ENCODE assay signal across 1 cellular context in the genomic region with DNA sequence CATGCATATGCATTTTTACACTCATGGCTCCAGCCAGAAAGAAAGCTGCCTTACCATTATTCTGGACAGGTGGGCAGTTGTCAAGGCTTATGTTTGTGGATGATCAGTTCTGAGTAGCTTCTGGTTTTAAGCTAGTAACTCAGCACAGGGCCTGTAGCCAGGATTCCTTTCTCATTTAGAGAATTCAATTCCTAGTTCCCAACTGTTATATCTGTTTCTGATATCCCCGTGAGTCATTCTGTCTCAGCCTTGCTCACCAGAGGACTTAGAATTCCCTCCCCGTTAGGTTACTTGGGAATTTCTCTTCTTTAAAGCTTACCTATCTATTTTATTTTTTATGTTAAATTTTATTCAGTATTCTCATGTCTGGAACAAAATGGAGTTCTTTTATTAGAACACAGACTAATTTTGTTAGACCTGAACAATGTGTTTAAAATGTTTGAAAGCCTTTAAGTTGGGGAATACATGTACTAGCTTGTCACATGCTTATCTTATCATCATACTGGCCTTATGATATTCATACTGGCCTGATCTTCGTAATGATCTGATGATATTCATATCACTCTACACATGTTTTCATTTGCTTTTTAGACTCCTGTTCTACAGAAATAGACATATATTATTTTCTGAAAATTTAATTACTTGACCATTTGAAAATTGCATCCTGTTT.
TF ChIP-seq lines count a peak whose summit lies in the region.

No MANE protein-coding gene starts in this region.

TF ChIP-seq in SK-N-SH treated with all-trans-retinoic acid at 6 μM for 48 hours, 23 proteins besides CTCF, POLR2A, EP300 and RAD21 (continued from another document):
- TF ChIP-seq ESRRG (CRISPR knock-in tag; IDR thresholded peaks at IDR 0.05) (no peak), BACH2 (CRISPR knock-in tag; IDR thresholded peaks at IDR 0.05; ENCODE audit: borderline replicate concordance) (no peak), GLIS3 (CRISPR knock-in tag; IDR thresholded peaks at IDR 0.05) (no peak), ZC3H10 (CRISPR knock-in tag; IDR thresholded peaks at IDR 0.05) (no peak), ARNTL (CRISPR knock-in tag; IDR thresholded peaks at IDR 0.05; ENCODE audit: borderline replicate concordance, low read depth) (no peak)
